ENCODE assay signal across 8 cellular contexts in genomic region chr16:78464833-78465232, GRCh38.
"Had no signal": no experiment of that assay in that cellular context is flagged by ENCODE, and none has a peak within 500 bp of the region (broad histone marks: within the 10 kb centered on the region; RNA-seq: fewer than 3 reads in every experiment).

No MANE protein-coding gene starts in this region.

- DNase-seq: GDM1, GF-D8 had no signal

- H3K4me3 ChIP-seq: GM12878 had no signal

- ATAC-seq: GM12878 had no signal

- FAIRE-seq: G401.6, GM12878, GM12891, GM12892, GM18507, GM19239 had no signal
